12 cellular contexts compared by ENCODE assay signal in the genomic region with DNA sequence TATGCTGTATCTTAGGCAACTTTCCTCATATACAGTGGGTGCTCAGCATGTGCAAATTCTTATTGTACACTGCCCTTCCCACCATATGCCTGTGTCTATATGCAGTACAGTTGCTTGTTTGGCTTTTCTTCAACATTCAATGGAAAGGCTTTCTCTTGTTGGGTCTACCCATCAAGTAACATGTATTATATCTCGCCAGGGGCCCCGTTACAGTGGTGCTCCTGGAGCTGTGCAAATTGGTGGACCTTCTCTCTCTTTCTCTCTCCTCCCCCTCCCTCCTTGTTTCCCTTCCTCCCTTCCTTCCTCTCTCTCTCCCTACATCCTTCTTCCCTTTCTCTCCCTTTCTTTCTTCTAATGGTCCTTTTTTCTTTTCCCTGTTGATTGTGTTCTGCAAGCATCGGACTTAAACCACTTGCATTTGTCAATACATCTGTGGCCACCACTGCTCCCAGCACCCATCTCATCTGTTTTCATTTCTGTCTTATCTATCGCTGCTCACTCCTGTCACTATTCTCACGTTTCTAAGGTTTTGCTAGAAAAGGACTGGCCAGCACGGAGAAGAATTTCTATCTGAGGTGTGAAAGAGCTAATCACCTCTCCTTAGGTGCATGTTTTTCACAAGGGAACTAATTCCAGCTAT. TPM values are rescaled to one million over a fixed set of nuclear protein-coding genes. Genes with fewer than 3 reads are reported as not detected.
A peak's percentile ranks its signal among the peaks of the same experiment; 100 is the strongest.
DNase-seq lines count a peak whose midpoint lies in the region; ATAC-seq and TF ChIP-seq lines count a peak whose summit lies in the region.
"Had no signal": no experiment of that assay in that cellular context is flagged by ENCODE, and none has a peak within 500 bp of the region (broad histone marks: within the 10 kb centered on the region; RNA-seq: fewer than 3 reads in every experiment).

No MANE protein-coding gene starts in this region.

- WGBS in sigmoid colon, 2 donors, result 67 to 86% methylated on average over 6 of the region's 6 CpGs

- peak overlapping the region; percentile 79 for H3K9ac ChIP-seq in Loucy (ENCODE audit: low read depth, low read length, poor library complexity, severe bottlenecking)

- H3K4me3 ChIP-seq in Loucy (ENCODE audit: low read length, poor library complexity, severe bottlenecking) (peak overlapping the region; percentile 67), ascending aorta (no peak overlapping the region), sigmoid colon (no peak overlapping the region)

- DNase-seq in SIG-M5 treated with dmso at 0.1 percent for 504 hours (lab: John Stamatoyannopoulos, UW; ENCODE audit: unreplicated experiment), result peak; percentile 79
- DNase-seq in SIG-M5 (lab: John Stamatoyannopoulos, UW), result no peak
- DNase-seq in ascending aorta (ENCODE audit: low spot score in 2 of 2), result no peak
- no peak for DNase-seq in sigmoid colon
- DNase-seq in GM20000 (ENCODE audit: low spot score), result no peak
- no peak for DNase-seq in T-helper 9 cell
- DNase-seq: 8988T, activated gamma-delta T cell treated with Interleukin-2 at 50 U/mL for 16 hours, mammary epithelial cell, NCI-H2081 had no signal

- H3K36me3 ChIP-seq in Loucy (ENCODE audit: insufficient read depth, low read length), result peaks cover 17% of the 10 kb centered on the region
- H3K36me3 ChIP-seq in ascending aorta, result peaks cover 15 to 20% of the 10 kb centered on the region in 2 donors
- peaks cover 11 to 21% (median 15%) of the 10 kb centered on the region in 4 donors for H3K36me3 ChIP-seq in sigmoid colon

- H4K20me1 ChIP-seq in Loucy (ENCODE audit: insufficient read depth, low read length, poor library complexity, severe bottlenecking), result peaks cover 3% of the 10 kb centered on the region

- H3K4me1 ChIP-seq in Loucy (ENCODE audit: insufficient read depth, low read length, poor library complexity, severe bottlenecking) (peaks cover 98% of the 10 kb centered on the region), ascending aorta (peaks cover 11 to 45% of the 10 kb centered on the region in 2 donors), sigmoid colon (peaks cover 0 to 85% (median 77%) of the 10 kb centered on the region in 4 donors)

- peaks cover 34% of the 10 kb centered on the region for H3F3A ChIP-seq in Loucy (ENCODE audit: low read depth)

- TF ChIP-seq EP300 in sigmoid colon (IDR thresholded peaks at IDR 0.05), result no peak

- TF ChIP-seq CTCF in Loucy (conservative IDR thresholded peaks at IDR 0.05; ENCODE audit: low read length), result no peak
- no peak for TF ChIP-seq CTCF in ascending aorta (IDR thresholded peaks at IDR 0.05)
- TF ChIP-seq CTCF in sigmoid colon (IDR thresholded peaks at IDR 0.05), result no peak
- no peak for TF ChIP-seq CTCF in GM20000 (IDR thresholded peaks at IDR 0.05; ENCODE audit: extremely low read depth, missing control alignments)

- H2AFZ ChIP-seq in Loucy (ENCODE audit: low read length), result no peak overlapping the region

- H3K4me2 ChIP-seq in Loucy (ENCODE audit: low read depth, low read length, poor library complexity, severe bottlenecking), result peak overlapping the region; percentile 90

- H3K79me2 ChIP-seq in Loucy (ENCODE audit: insufficient read depth, low read length), result peaks cover 80% of the 10 kb centered on the region

- TF ChIP-seq POLR2A in sigmoid colon (IDR thresholded peaks at IDR 0.05), result no peak

- no peaks in the 10 kb centered on the region for H3K27me3 ChIP-seq in Loucy (ENCODE audit: insufficient read depth, low read length, poor library complexity, severe bottlenecking)
- no peaks in the 10 kb centered on the region for H3K27me3 ChIP-seq in ascending aorta
- H3K27me3 ChIP-seq in sigmoid colon, result no peaks in the 10 kb centered on the region

- ATAC-seq in HG03135 (IDR thresholded peaks at IDR 0.05; ENCODE audit: unreplicated experiment), result no peak

- intact Hi-C loops in ascending aorta (cut with DNase I), result no loop called here
- intact Hi-C loops in sigmoid colon (cut with DNase I), result no loop called here

- H3K9me2 ChIP-seq in Loucy (replicated peaks; ENCODE audit: low read depth, low read length), result no peaks in the 10 kb centered on the region

- H3K9me3 ChIP-seq in Loucy (ENCODE audit: insufficient read depth, low read depth, low read length) (no peaks in the 10 kb centered on the region), ascending aorta (no peaks in the 10 kb centered on the region), sigmoid colon (no peaks in the 10 kb centered on the region)

- H3K27ac ChIP-seq in ascending aorta (peak overlapping the region; percentile 67 to 82), sigmoid colon (peak overlapping the region; percentile 21 to 75 (median 74))

RNA-seq across cellular contexts. Expression of gene TGFBR2, which starts 35.3 kb away (rescaled TPM):
- total RNA-seq in ascending aorta (343 TPM), sigmoid colon (100 to 1,000 TPM; 215 to 243 (median 234) TPM)
- 10 to 100 TPM in 2 of 3 donors, 1 to 10 TPM in 1; 9.9 to 56.4 (median 32.4) TPM for polyA plus RNA-seq in sigmoid colon
